ENCODE assay signal across 26 cellular contexts in genomic region chrX:10622197-10622596, GRCh38.
"Had no signal": no experiment of that assay in that cellular context is flagged by ENCODE, and none has a peak within 500 bp of the region (broad histone marks: within the 10 kb centered on the region; RNA-seq: fewer than 3 reads in every experiment).

No MANE protein-coding gene starts in this region.

- DNase-seq: activated B cell treated with CpG ODN at 0.5 μM for 24 hours; activated CD4-positive, alpha-beta T cell treated with anti-CD3 and anti-CD28 coated beads for 36 hours; activated CD4-positive, alpha-beta T cell treated with anti-CD3 and anti-CD28 coated beads, Interleukin-2, amount 50 U/mL, for 48 hours; activated CD8-positive, alpha-beta memory T cell treated with anti-CD3 and anti-CD28 coated beads, Interleukin-2, amount 50 U/mL, for 48 hours; activated naive CD4-positive, alpha-beta T cell; activated naive CD8-positive, alpha-beta T cell treated with anti-CD3 and anti-CD28 coated beads for 36 hours; activated T-cell treated with anti-CD3 and anti-CD28 coated beads, Interleukin-2, amount 50 U/mL, for 4 hours; colonic mucosa; endodermal cell; esophagus squamous epithelium; head of caudate nucleus; left cardiac atrium; nephron progenitor cell; occipital lobe; posterior cingulate gyrus; right lobe of liver; stimulated activated CD4-positive, alpha-beta T cell treated with anti-CD3 and anti-CD28 coated beads, Interleukin-15, amount 100 ng/mL, for 24 hours; stimulated activated CD8-positive, alpha-beta memory T cell treated with anti-CD3 and anti-CD28 coated beads, Interleukin-4, amount 100 ng/mL, for 48 hours; stimulated activated naive B cell treated with anti-CD40 and anti-IgM and Interleukin-4, amounts not matched to agents 10 μg/mL and 1 μg/mL and 100 μg/mL, for 72 hours; transverse colon had no signal

- H3K4me3 Mint-ChIP-seq: activated B cell treated with CpG ODN at 0.5 μM for 24 hours; activated CD4-positive, alpha-beta T cell treated with anti-CD3 and anti-CD28 coated beads for 36 hours; activated naive CD8-positive, alpha-beta T cell treated with anti-CD3 and anti-CD28 coated beads for 36 hours; activated T-cell treated with anti-CD3 and anti-CD28 coated beads, Interleukin-2, amount 50 U/mL, for 4 hours; endodermal cell; nephron progenitor cell; stimulated activated naive B cell treated with anti-CD40 and anti-IgM and Interleukin-4, amounts not matched to agents 10 μg/mL and 1 μg/mL and 100 μg/mL, for 72 hours had no signal

- ATAC-seq: activated CD4-positive, alpha-beta T cell treated with anti-CD3 and anti-CD28 coated beads for 36 hours; activated T-cell treated with anti-CD3 and anti-CD28 coated beads, Interleukin-2, amount 50 U/mL, for 4 hours; gastroesophageal sphincter; left cardiac atrium; right lobe of liver; stimulated activated naive B cell treated with anti-CD40 and anti-IgM and Interleukin-4, amounts not matched to agents 10 μg/mL and 1 μg/mL and 100 μg/mL, for 72 hours had no signal

- H3K27ac Mint-ChIP-seq: activated B cell treated with CpG ODN at 0.5 μM for 24 hours; activated CD4-positive, alpha-beta T cell treated with anti-CD3 and anti-CD28 coated beads for 36 hours; activated naive CD8-positive, alpha-beta T cell treated with anti-CD3 and anti-CD28 coated beads for 36 hours; activated T-helper 2 cell treated with anti-CD3 and anti-CD28 coated beads, Interferon-gamma antibody, Interleukin-2, Interleukin-4, amounts not matched to agents 10 μg/mL and 5 μg/mL and 100 μg/mL, durations not matched to agents 14 hours and 24 hours and 36 hours; endodermal cell; stimulated activated naive B cell treated with anti-CD40 and anti-IgM and Interleukin-4, amounts not matched to agents 10 μg/mL and 1 μg/mL and 100 μg/mL, for 72 hours had no signal

- H3K9me3 Mint-ChIP-seq: activated B cell treated with CpG ODN at 0.5 μM for 24 hours; activated naive CD8-positive, alpha-beta T cell treated with anti-CD3 and anti-CD28 coated beads for 36 hours; activated T-cell treated with anti-CD3 and anti-CD28 coated beads, Interleukin-2, amount 50 U/mL, for 4 hours; activated T-helper 2 cell treated with anti-CD3 and anti-CD28 coated beads, Interferon-gamma antibody, Interleukin-2, Interleukin-4, amounts not matched to agents 10 μg/mL and 5 μg/mL and 100 μg/mL, durations not matched to agents 14 hours and 24 hours and 36 hours; stimulated activated naive B cell treated with anti-CD40 and anti-IgM and Interleukin-4, amounts not matched to agents 10 μg/mL and 1 μg/mL and 100 μg/mL, for 72 hours had no signal

- H3K4me3 ChIP-seq: breast epithelium, colonic mucosa, esophagus squamous epithelium, gastroesophageal sphincter, right lobe of liver, smooth muscle cell, transverse colon had no signal

- H3K27me3 ChIP-seq: colonic mucosa, esophagus squamous epithelium, gastroesophageal sphincter, right lobe of liver, transverse colon had no signal

- H3K4me2 ChIP-seq: smooth muscle cell had no signal

- H3K9me3 ChIP-seq: breast epithelium, colonic mucosa, esophagus squamous epithelium, gastroesophageal sphincter, right lobe of liver, transverse colon had no signal

- H3K36me3 ChIP-seq: breast epithelium, colonic mucosa, esophagus squamous epithelium, gastroesophageal sphincter, right lobe of liver, transverse colon had no signal

- H3K36me3 Mint-ChIP-seq: activated naive CD8-positive, alpha-beta T cell treated with anti-CD3 and anti-CD28 coated beads for 36 hours; stimulated activated naive B cell treated with anti-CD40 and anti-IgM and Interleukin-4, amounts not matched to agents 10 μg/mL and 1 μg/mL and 100 μg/mL, for 72 hours had no signal

- H3K4me1 ChIP-seq: breast epithelium, colonic mucosa, right lobe of liver had no signal

- H3K27ac ChIP-seq: breast epithelium, colonic mucosa, esophagus squamous epithelium, gastroesophageal sphincter, right lobe of liver, transverse colon had no signal

- FAIRE-seq: islet of Langerhans, urothelium cell line had no signal
